In the genomic region with DNA sequence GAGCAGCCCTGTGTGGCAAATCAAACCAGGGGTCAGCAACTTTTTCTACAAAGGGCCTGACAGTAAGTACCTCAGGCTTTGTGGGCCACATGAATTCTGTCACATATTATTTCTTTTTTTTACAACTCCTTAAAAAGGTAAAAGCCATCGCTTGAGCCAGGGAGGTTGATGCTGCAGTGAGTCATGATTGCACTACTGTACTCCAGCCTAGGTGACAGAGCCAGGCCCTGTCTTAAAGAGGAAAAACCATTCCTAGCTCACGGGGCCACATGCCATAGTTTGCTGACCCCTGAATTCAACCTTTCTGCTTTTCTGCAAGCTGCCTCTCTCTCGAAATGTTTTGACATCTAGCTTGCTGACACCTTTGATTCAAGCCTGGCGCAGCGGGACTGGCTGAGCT, we compare ENCODE assay signal across 2 cellular contexts.
TF ChIP-seq lines count a peak whose summit lies in the region.

No MANE protein-coding gene starts in this region.

TF ChIP-seq in IMR-90, 13 proteins besides CTCF, POLR2A, EP300 and RAD21:
- no peak for TF ChIP-seq RCOR1 (IDR thresholded peaks at IDR 0.05; ENCODE audit: insufficient replicate concordance, low read length)
- TF ChIP-seq RFX5 (IDR thresholded peaks at IDR 0.05; ENCODE audit: low read depth, low read length), result no peak
- TF ChIP-seq CHD1 (IDR thresholded peaks at IDR 0.05; ENCODE audit: low read depth, low read length), result no peak
- TF ChIP-seq NFE2L2 (IDR thresholded peaks at IDR 0.05; ENCODE audit: low read depth, low read length), result no peak
- TF ChIP-seq MAZ (IDR thresholded peaks at IDR 0.05; ENCODE audit: borderline replicate concordance, low read depth, low read length), result no peak
- no peak for TF ChIP-seq CEBPB (IDR thresholded peaks at IDR 0.05; ENCODE audit: low read depth, low read length)

TF ChIP-seq in H1, 55 proteins besides CTCF, POLR2A, EP300 and RAD21:
- no peak for TF ChIP-seq TAF1 (IDR thresholded peaks at IDR 0.05; ENCODE audit: low read depth, low read length)
